Comparison of ENCODE assay signal across 29 cellular contexts in genomic region chrX:84760560-84760959, GRCh38.
"Had no signal": no experiment of that assay in that cellular context is flagged by ENCODE, and none has a peak within 500 bp of the region (broad histone marks: within the 10 kb centered on the region; RNA-seq: fewer than 3 reads in every experiment).

No MANE protein-coding gene starts in this region.

- ATAC-seq: activated CD4-positive, alpha-beta T cell treated with anti-CD3 and anti-CD28 coated beads for 36 hours; activated CD8-positive, alpha-beta memory T cell treated with anti-CD3 and anti-CD28 coated beads, Interleukin-2, amount 10 ng/mL, durations not matched to agents 7 days and 5 days; activated CD8-positive, alpha-beta T cell treated with anti-CD3 and anti-CD28 coated beads, Interleukin-2, amount 10 ng/mL, durations not matched to agents 7 days and 5 days; activated naive CD8-positive, alpha-beta T cell treated with anti-CD3 and anti-CD28 coated beads, Interleukin-2, amount 50 U/mL, for 24 hours; body of pancreas; gastroesophageal sphincter had no signal

- FAIRE-seq: endometrium, endothelial cell of umbilical vein had no signal

- H3K27ac ChIP-seq: adrenal gland, body of pancreas, colonic mucosa, epithelial cell of prostate, esophagus squamous epithelium, gastroesophageal sphincter had no signal

- H3K4me3 ChIP-seq: adrenal gland, body of pancreas, colonic mucosa, esophagus squamous epithelium, gastroesophageal sphincter had no signal

- H3K9me3 ChIP-seq: adrenal gland, body of pancreas, colonic mucosa, esophagus squamous epithelium, gastroesophageal sphincter had no signal

- H3K36me3 ChIP-seq: adrenal gland, colonic mucosa, esophagus squamous epithelium, gastroesophageal sphincter had no signal

- DNase-seq: activated CD4-positive, alpha-beta memory T cell treated with anti-CD3 and anti-CD28 coated beads for 36 hours; activated CD4-positive, alpha-beta T cell treated with anti-CD3 and anti-CD28 coated beads for 36 hours; activated CD4-positive, alpha-beta T cell treated with anti-CD3 and anti-CD28 coated beads, Interleukin-2, amount 10 ng/mL, durations not matched to agents 24 days and 14 days; activated CD4-positive, CD25-positive, alpha-beta regulatory T cell; activated CD4-positive, CD25-positive, alpha-beta regulatory T cell treated with anti-CD3 and anti-CD28 coated beads, Interleukin-2, amount 50 U/mL, for 72 hours; activated CD8-positive, alpha-beta memory T cell treated with anti-CD3 and anti-CD28 coated beads, Interleukin-2, amount 10 ng/mL, durations not matched to agents 7 days and 5 days; activated CD8-positive, alpha-beta memory T cell treated with anti-CD3 and anti-CD28 coated beads, Interleukin-2, amount 50 U/mL, for 4 hours; activated CD8-positive, alpha-beta T cell treated with anti-CD3 and anti-CD28 coated beads, Interleukin-2, amount 10 ng/mL, durations not matched to agents 7 days and 5 days; activated effector memory CD4-positive, alpha-beta T cell treated with anti-CD3 and anti-CD28 coated beads, Interleukin-2, amount 50 U/mL, for 16 hours; activated naive CD4-positive, alpha-beta T cell treated with anti-CD3 and anti-CD28 coated beads for 36 hours; activated naive CD8-positive, alpha-beta T cell treated with anti-CD3 and anti-CD28 coated beads for 36 hours; activated naive CD8-positive, alpha-beta T cell treated with anti-CD3 and anti-CD28 coated beads, Interleukin-2, amount 50 U/mL, for 24 hours; activated T-cell treated with anti-CD3 and anti-CD28 coated beads, Interleukin-2, amount 50 U/mL, for 1 hour; activated T-cell treated with anti-CD3 and anti-CD28 coated beads, Interleukin-2, amount 50 U/mL, for 48 hours; adrenal gland; amygdala; aorta; body of pancreas; central memory CD4-positive, alpha-beta T cell; cerebellar nuclear complex; colonic mucosa; effector CD8-positive, alpha-beta T cell; esophagus squamous epithelium; foreskin melanocyte; T-helper 2 cell had no signal

- H3K27me3 ChIP-seq: adrenal gland, body of pancreas, colonic mucosa, esophagus squamous epithelium, gastroesophageal sphincter had no signal

- H3K4me1 ChIP-seq: adrenal gland, body of pancreas, colonic mucosa, esophagus squamous epithelium, gastroesophageal sphincter had no signal
